15 cellular contexts compared by ENCODE assay signal in the genomic region with DNA sequence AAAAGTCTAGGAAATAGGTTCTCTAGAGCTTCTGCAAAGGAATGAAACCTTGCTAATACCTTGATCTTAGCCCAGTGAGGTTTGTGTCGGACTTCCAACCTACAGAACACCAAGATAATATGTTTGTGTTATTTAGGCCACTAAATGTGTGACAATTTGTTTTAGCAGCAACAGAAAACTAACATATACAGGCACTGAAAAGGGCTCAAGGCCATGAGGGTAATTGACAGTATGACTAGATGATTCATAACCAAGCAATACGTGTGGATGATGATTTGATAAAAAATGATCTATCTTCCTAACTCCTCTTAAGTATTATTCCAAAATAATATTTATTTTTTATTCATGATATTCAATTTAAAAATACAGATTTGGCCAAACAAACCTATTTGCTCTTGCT.
"Had no signal": no experiment of that assay in that cellular context is flagged by ENCODE, and none has a peak within 500 bp of the region (broad histone marks: within the 10 kb centered on the region; RNA-seq: fewer than 3 reads in every experiment).

No MANE protein-coding gene starts in this region.

- H3K4me1 ChIP-seq: left ventricle myocardium inferior, psoas muscle had no signal

- DNase-seq: activated CD4-positive, alpha-beta T cell treated with anti-CD3 and anti-CD28 coated beads, Interleukin-2, amount 10 ng/mL, durations not matched to agents 7 days and 5 days; activated gamma-delta T cell; effector memory CD8-positive, alpha-beta T cell; glutamatergic neuron; left ventricle myocardium inferior; mesendoderm; naive thymus-derived CD8-positive, alpha-beta T cell; ovary; psoas muscle; right cardiac atrium; stimulated activated CD4-positive, alpha-beta T cell treated with anti-CD3 and anti-CD28 coated beads, Interleukin-2, amount 100 ng/mL, for 48 hours; stomach had no signal

- H3K27me3 ChIP-seq: adrenal gland, cardiac muscle cell, ovary, stomach had no signal

- ATAC-seq: effector memory CD8-positive, alpha-beta T cell; naive thymus-derived CD8-positive, alpha-beta T cell; right cardiac atrium had no signal

- H3K27ac ChIP-seq: cardiac muscle cell, left ventricle myocardium inferior, ovary, psoas muscle, stomach had no signal

- H3K4me3 ChIP-seq: adrenal gland, cardiac muscle cell, left ventricle myocardium inferior, ovary, psoas muscle, skin epidermis, stomach had no signal

- H3K36me3 ChIP-seq: adrenal gland, cardiac muscle cell, left ventricle myocardium inferior, ovary, stomach had no signal

- H3K9me3 ChIP-seq: adrenal gland, left ventricle myocardium inferior, ovary, psoas muscle, stomach had no signal
